15 cellular contexts compared by ENCODE assay signal in the genomic region with DNA sequence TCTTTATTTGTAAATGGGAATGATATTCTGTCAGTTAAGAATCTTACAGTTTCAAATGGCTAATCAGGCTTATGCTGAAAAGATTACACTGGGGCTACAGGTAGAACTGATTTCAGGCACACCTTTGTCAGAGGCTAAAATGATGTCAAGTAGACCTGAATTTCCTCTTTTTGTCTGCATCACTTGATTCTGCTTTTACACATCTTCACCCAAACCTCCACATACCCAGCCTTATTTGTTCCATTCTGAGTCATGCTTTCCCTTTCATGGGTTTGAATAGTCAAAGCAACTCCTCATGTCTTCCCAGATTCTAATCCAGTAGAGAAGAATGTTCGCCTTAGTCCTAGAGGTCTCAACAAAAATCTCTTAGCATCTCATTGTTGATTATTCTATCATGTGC.
"Had no signal": no experiment of that assay in that cellular context is flagged by ENCODE, and none has a peak within 500 bp of the region (broad histone marks: within the 10 kb centered on the region; RNA-seq: fewer than 3 reads in every experiment).

No MANE protein-coding gene starts in this region.

- ATAC-seq: left lobe of liver; mucosa of descending colon; naive thymus-derived CD8-positive, alpha-beta T cell; psoas muscle; right lobe of liver; stimulated activated effector memory CD8-positive, alpha-beta T cell treated with anti-CD3 and anti-CD28 coated beads, Interleukin-12 subunit alpha, Interleukin-12 subunit beta, amount 100 ng/mL, for 72 hours had no signal

- H3K27me3 Mint-ChIP-seq: naive thymus-derived CD8-positive, alpha-beta T cell had no signal

- H3K36me3 Mint-ChIP-seq: stimulated activated effector memory CD8-positive, alpha-beta T cell treated with anti-CD3 and anti-CD28 coated beads, Interleukin-12 subunit alpha, Interleukin-12 subunit beta, amount 100 ng/mL, for 72 hours had no signal

- H3K4me1 Mint-ChIP-seq: stimulated activated effector memory CD8-positive, alpha-beta T cell treated with anti-CD3 and anti-CD28 coated beads, Interleukin-12 subunit alpha, Interleukin-12 subunit beta, amount 100 ng/mL, for 72 hours had no signal

- H3K4me3 Mint-ChIP-seq: naive thymus-derived CD8-positive, alpha-beta T cell; stimulated activated effector memory CD8-positive, alpha-beta T cell treated with anti-CD3 and anti-CD28 coated beads, Interleukin-12 subunit alpha, Interleukin-12 subunit beta, amount 100 ng/mL, for 72 hours had no signal

- DNase-seq: dermis blood vessel endothelial cell; islet precursor cell; mammary epithelial cell; mucosa of descending colon; naive thymus-derived CD8-positive, alpha-beta T cell; psoas muscle; retina; right lobe of liver; stimulated activated CD4-positive, alpha-beta T cell treated with anti-CD3 and anti-CD28 coated beads, Interleukin-4, amount 100 ng/mL, for 1 hour; stimulated activated CD8-positive, alpha-beta memory T cell treated with anti-CD3 and anti-CD28 coated beads, Interleukin-4, amount 100 ng/mL, for 48 hours; stomach; substantia nigra; transverse colon had no signal

- H3K27ac Mint-ChIP-seq: stimulated activated effector memory CD8-positive, alpha-beta T cell treated with anti-CD3 and anti-CD28 coated beads, Interleukin-12 subunit alpha, Interleukin-12 subunit beta, amount 100 ng/mL, for 72 hours had no signal
